1 cellular context compared by ENCODE assay signal in genomic region chr3:21750831-21751391, GRCh38.
A peak's percentile ranks its signal among the peaks of the same experiment; 100 is the strongest.
TF ChIP-seq lines count a peak whose summit lies in the region.

A gene with protein sequence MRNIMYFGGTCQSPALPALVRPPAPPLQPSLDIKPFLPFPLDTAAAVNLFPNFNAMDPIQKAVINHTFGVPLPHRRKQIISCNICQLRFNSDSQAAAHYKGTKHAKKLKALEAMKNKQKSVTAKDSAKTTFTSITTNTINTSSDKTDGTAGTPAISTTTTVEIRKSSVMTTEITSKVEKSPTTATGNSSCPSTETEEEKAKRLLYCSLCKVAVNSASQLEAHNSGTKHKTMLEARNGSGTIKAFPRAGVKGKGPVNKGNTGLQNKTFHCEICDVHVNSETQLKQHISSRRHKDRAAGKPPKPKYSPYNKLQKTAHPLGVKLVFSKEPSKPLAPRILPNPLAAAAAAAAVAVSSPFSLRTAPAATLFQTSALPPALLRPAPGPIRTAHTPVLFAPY (minus strand): TSS chr3:21751210. CDS start chr3:21750916, 294 bp downstream.

TF ChIP-seq in WTC11, 78 proteins besides CTCF, POLR2A, EP300 and RAD21 (continued from another document and continues in another):
- TF ChIP-seq ZNF532 (CRISPR knock-in tag; IDR thresholded peaks at IDR 0.05; ENCODE audit: borderline replicate concordance) (no peak), E2F5 (CRISPR knock-in tag; IDR thresholded peaks at IDR 0.05) (no peak), ZBTB21 (CRISPR knock-in tag; IDR thresholded peaks at IDR 0.05; ENCODE audit: borderline replicate concordance) (0 out of 2 replicates have a peak, but pooled peaks have one; percentile 51), ZSCAN18 (CRISPR knock-in tag; IDR thresholded peaks at IDR 0.05) (no peak), GTF2I (CRISPR knock-in tag; conservative IDR thresholded peaks at IDR 0.05) (no peak), NFE2L1 (CRISPR knock-in tag; IDR thresholded peaks at IDR 0.05) (no peak), TCF7 (CRISPR knock-in tag; IDR thresholded peaks at IDR 0.05; ENCODE audit: low read depth) (no peak), IRF1 (CRISPR knock-in tag; IDR thresholded peaks at IDR 0.05) (no peak), AFF4 (CRISPR knock-in tag; IDR thresholded peaks at IDR 0.05; ENCODE audit: borderline replicate concordance) (no peak), ZBTB43 (CRISPR knock-in tag; IDR thresholded peaks at IDR 0.05) (0 out of 2 replicates have a peak, but pooled peaks have one; percentile 28), ATF1 (CRISPR knock-in tag; IDR thresholded peaks at IDR 0.05) (0 out of 2 replicates have a peak, but pooled peaks have one; percentile 54), ERG (CRISPR knock-in tag; IDR thresholded peaks at IDR 0.05) (no peak), CBFB (CRISPR knock-in tag; IDR thresholded peaks at IDR 0.05; ENCODE audit: low read depth) (0 out of 2 replicates have a peak, but pooled peaks have one; percentile 37), KAT7 (CRISPR knock-in tag; IDR thresholded peaks at IDR 0.05; ENCODE audit: borderline replicate concordance) (no peak), MLX (CRISPR knock-in tag; IDR thresholded peaks at IDR 0.05) (no peak), FOXP1 (CRISPR knock-in tag; IDR thresholded peaks at IDR 0.05; ENCODE audit: borderline replicate concordance) (peak; percentile 68; the same call in 1 of the 2 replicates), ETV6 (CRISPR knock-in tag; IDR thresholded peaks at IDR 0.05) (no peak), CREB1 (CRISPR knock-in tag; IDR thresholded peaks at IDR 0.05) (0 out of 2 replicates have a peak, but pooled peaks have one; percentile 49), IRF2 (CRISPR knock-in tag; IDR thresholded peaks at IDR 0.05; ENCODE audit: borderline replicate concordance, low read depth) (no peak), GRHL2 (CRISPR knock-in tag; IDR thresholded peaks at IDR 0.05; ENCODE audit: insufficient replicate concordance, severe bottlenecking) (no peak)
- TF ChIP-seq, protein P1, sequence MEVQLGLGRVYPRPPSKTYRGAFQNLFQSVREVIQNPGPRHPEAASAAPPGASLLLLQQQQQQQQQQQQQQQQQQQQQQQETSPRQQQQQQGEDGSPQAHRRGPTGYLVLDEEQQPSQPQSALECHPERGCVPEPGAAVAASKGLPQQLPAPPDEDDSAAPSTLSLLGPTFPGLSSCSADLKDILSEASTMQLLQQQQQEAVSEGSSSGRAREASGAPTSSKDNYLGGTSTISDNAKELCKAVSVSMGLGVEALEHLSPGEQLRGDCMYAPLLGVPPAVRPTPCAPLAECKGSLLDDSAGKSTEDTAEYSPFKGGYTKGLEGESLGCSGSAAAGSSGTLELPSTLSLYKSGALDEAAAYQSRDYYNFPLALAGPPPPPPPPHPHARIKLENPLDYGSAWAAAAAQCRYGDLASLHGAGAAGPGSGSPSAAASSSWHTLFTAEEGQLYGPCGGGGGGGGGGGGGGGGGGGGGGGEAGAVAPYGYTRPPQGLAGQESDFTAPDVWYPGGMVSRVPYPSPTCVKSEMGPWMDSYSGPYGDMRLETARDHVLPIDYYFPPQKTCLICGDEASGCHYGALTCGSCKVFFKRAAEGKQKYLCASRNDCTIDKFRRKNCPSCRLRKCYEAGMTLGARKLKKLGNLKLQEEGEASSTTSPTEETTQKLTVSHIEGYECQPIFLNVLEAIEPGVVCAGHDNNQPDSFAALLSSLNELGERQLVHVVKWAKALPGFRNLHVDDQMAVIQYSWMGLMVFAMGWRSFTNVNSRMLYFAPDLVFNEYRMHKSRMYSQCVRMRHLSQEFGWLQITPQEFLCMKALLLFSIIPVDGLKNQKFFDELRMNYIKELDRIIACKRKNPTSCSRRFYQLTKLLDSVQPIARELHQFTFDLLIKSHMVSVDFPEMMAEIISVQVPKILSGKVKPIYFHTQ (CRISPR knock-in tag; IDR thresholded peaks at IDR 0.05) = no peak
- TF ChIP-seq, protein P2, sequence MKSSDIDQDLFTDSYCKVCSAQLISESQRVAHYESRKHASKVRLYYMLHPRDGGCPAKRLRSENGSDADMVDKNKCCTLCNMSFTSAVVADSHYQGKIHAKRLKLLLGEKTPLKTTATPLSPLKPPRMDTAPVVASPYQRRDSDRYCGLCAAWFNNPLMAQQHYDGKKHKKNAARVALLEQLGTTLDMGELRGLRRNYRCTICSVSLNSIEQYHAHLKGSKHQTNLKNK (CRISPR knock-in tag; IDR thresholded peaks at IDR 0.05) = no peak
- TF ChIP-seq, protein P3, sequence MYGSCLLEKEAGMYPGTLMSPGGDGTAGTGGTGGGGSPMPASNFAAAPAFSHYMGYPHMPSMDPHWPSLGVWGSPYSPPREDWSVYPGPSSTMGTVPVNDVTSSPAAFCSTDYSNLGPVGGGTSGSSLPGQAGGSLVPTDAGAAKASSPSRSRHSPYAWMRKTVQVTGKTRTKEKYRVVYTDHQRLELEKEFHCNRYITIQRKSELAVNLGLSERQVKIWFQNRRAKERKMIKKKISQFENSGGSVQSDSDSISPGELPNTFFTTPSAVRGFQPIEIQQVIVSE (CRISPR knock-in tag; IDR thresholded peaks at IDR 0.05; ENCODE audit: borderline replicate concordance) = no peak
